Comparison of ENCODE assay signal across 6 cellular contexts in genomic region chr15:37847776-37848175, GRCh38.
"Had no signal": no experiment of that assay in that cellular context is flagged by ENCODE, and none has a peak within 500 bp of the region (broad histone marks: within the 10 kb centered on the region; RNA-seq: fewer than 3 reads in every experiment).

No MANE protein-coding gene starts in this region.

- H3K4me3 Mint-ChIP-seq: IgD-negative memory B cell had no signal

- H3K36me3 Mint-ChIP-seq: IgD-negative memory B cell had no signal

- DNase-seq: KBM-7, KG1 had no signal

- H3K4me2 ChIP-seq: KMS-11 had no signal

- FAIRE-seq: HTR-8/SVneo had no signal

- H3K4me1 Mint-ChIP-seq: IgD-negative memory B cell had no signal

- H3K27me3 Mint-ChIP-seq: IgD-negative memory B cell had no signal

- H3K27ac Mint-ChIP-seq: IgD-negative memory B cell had no signal

- H3K9ac ChIP-seq: KMS-11 had no signal

- H3K27ac ChIP-seq: HL-60, KMS-11 had no signal
